ENCODE assay signal across 21 cellular contexts in genomic region chr4:38290360-38290759, GRCh38.
DNase-seq lines count a peak whose midpoint lies in the region; ATAC-seq, FAIRE-seq and TF ChIP-seq lines count a peak whose summit lies in the region.
"Had no signal": no experiment of that assay in that cellular context is flagged by ENCODE, and none has a peak within 500 bp of the region (broad histone marks: within the 10 kb centered on the region; RNA-seq: fewer than 3 reads in every experiment).

No MANE protein-coding gene starts in this region.

- H3K36me3 ChIP-seq in IMR-90 (ENCODE audit: control insufficient read depth, insufficient read depth, low read length): no peaks in the 10 kb centered on the region
- no peaks in the 10 kb centered on the region for H3K36me3 ChIP-seq in right atrium auricular region
- no peaks in the 10 kb centered on the region for H3K36me3 ChIP-seq in heart left ventricle
- H3K36me3 ChIP-seq: left lung, prostate gland, WERI-Rb-1 had no signal

- H2BK20ac ChIP-seq in IMR-90 (ENCODE audit: low read depth, low read length): no peak overlapping the region

- H3K9me3 ChIP-seq in IMR-90 (ENCODE audit: control insufficient read depth, insufficient read depth, low read length) (no peaks in the 10 kb centered on the region), right atrium auricular region (peaks cover 0 to 15% of the 10 kb centered on the region in 2 donors), heart left ventricle (peaks cover 0 to 25% (median 6%) of the 10 kb centered on the region in 12 donors)
- H3K9me3 ChIP-seq: prostate gland had no signal

- TF ChIP-seq RAD21 in IMR-90 (IDR thresholded peaks at IDR 0.05; ENCODE audit: low read length): no peak

- no peak overlapping the region for H2BK5ac ChIP-seq in IMR-90 (ENCODE audit: low read depth, low read length, poor library complexity, severe bottlenecking)

- dilution Hi-C loops in IMR-90 (cut with HindIII; ENCODE audit: low sequenced_read_pairs, unreplicated experiment): no loop called here

- CTCF ChIA-PET in IMR-90 (lab: Yijun Ruan, JAX): no interaction called here

- POLR2A ChIA-PET in IMR-90 (lab: Charles Lee; ENCODE audit: unreplicated experiment): no interaction called here

- DNase-seq in AG20443 (ENCODE audit: low spot score) (peak; percentile 24), IMR-90 (peak; percentile 70), astrocyte of the spinal cord (ENCODE audit: low read depth, low spot score) (peak; percentile 74), foreskin fibroblast (peak; percentile 28 to 49), GM13976 (ENCODE audit: low spot score) (no peak), right atrium auricular region (ENCODE audit: low spot score) (no peak), heart left ventricle (no peak), RCC 7860 (ENCODE audit: low spot score) (no peak)
- DNase-seq: activated gamma-delta T cell; caudate nucleus; left lung; NCI-H1417 treated with DMSO at 0.1 percent for 48 hours; NCI-H2227 treated with DMSO at 0.1 percent for 48 hours; PC-9; small intestine; stimulated activated naive CD4-positive, alpha-beta T cell treated with Interleukin-2 at 50 U/mL for 16 hours; T-helper 2 cell; WERI-Rb-1 had no signal

- no peak overlapping the region for H2AK5ac ChIP-seq in IMR-90 (ENCODE audit: low read depth, low read length)

- no peaks in the 10 kb centered on the region for H4K20me1 ChIP-seq in IMR-90 (ENCODE audit: insufficient read depth, low read length)

- no peak overlapping the region for H4K8ac ChIP-seq in IMR-90 (ENCODE audit: low read depth in 2 of 2, low read length in 2 of 2)

- in situ Hi-C loops in IMR-90 (cut with MboI; ENCODE audit: low sequenced_read_pairs): no loop called here
- in situ Hi-C loops in astrocyte of the spinal cord (cut with HindIII; ENCODE audit: low sequenced_read_pairs): no loop called here
- in situ Hi-C loops in GM13976 (cut with MboI; ENCODE audit: low sequenced_read_pairs, unreplicated experiment): no loop called here

- no peak overlapping the region for H3K18ac ChIP-seq in IMR-90 (ENCODE audit: low read depth, low read length)

- H3K14ac ChIP-seq in IMR-90 (replicated peaks; ENCODE audit: low read depth, low read length): no peak overlapping the region

- H2AK9ac ChIP-seq in IMR-90 (replicated peaks; ENCODE audit: low read depth, low read length, poor library complexity): no peak overlapping the region

- no peak overlapping the region for H3K27ac ChIP-seq in IMR-90 (ENCODE audit: insufficient read depth, low read length)
- H3K27ac ChIP-seq in right atrium auricular region: no peak overlapping the region
- no peak overlapping the region for H3K27ac ChIP-seq in heart left ventricle
- H3K27ac ChIP-seq: left lung, PC-9, prostate gland, WERI-Rb-1 had no signal

- H3K56ac ChIP-seq in IMR-90 (ENCODE audit: extremely low read depth, insufficient read depth, low read length): no peak overlapping the region

- intact Hi-C loops in IMR-90 (cut with micrococcal nuclease): no loop called here
- intact Hi-C loops in heart left ventricle (cut with DNase I): no loop called here

- H4K5ac ChIP-seq in IMR-90 (ENCODE audit: low read depth, low read length): no peak overlapping the region

- H2BK15ac ChIP-seq in IMR-90 (ENCODE audit: low read depth, low read length): no peak overlapping the region

- H3K79me1 ChIP-seq in IMR-90 (ENCODE audit: low read depth in 1 of 2, low read length in 2 of 2): no peaks in the 10 kb centered on the region

- TF ChIP-seq POLR2A in IMR-90 (IDR thresholded peaks at IDR 0.05; ENCODE audit: low read depth, low read length) (no peak), heart left ventricle (IDR thresholded peaks at IDR 0.05) (no peak)

- FAIRE-seq in RCC 7860 (lab: Jason Lieb, UNC): no peak
- FAIRE-seq: HepG2, small intestine had no signal

- no peak overlapping the region for H3K4ac ChIP-seq in IMR-90 (ENCODE audit: low read depth, low read length)

- H4K91ac ChIP-seq in IMR-90 (ENCODE audit: insufficient read depth, low read depth, low read length): no peak overlapping the region

- H2BK120ac ChIP-seq in IMR-90 (ENCODE audit: low read depth, low read length): no peak overlapping the region

- no peak overlapping the region for H3K4me3 ChIP-seq in IMR-90 (ENCODE audit: insufficient read depth, low read depth, low read length)
- no peak overlapping the region for H3K4me3 ChIP-seq in astrocyte of the spinal cord (ENCODE audit: low read depth, low read length)
- H3K4me3 ChIP-seq in foreskin fibroblast (ENCODE audit: low read depth in 1 of 2, low read length in 2 of 2): no peak overlapping the region
- no peak overlapping the region for H3K4me3 ChIP-seq in right atrium auricular region
- no peak overlapping the region for H3K4me3 ChIP-seq in heart left ventricle
- H3K4me3 ChIP-seq: left lung, PC-9, prostate gland had no signal

- H3K4me1 ChIP-seq in IMR-90 (ENCODE audit: control insufficient read depth, insufficient read depth, low read length) (no peaks in the 10 kb centered on the region; the same call in 1 of the 2 replicates), right atrium auricular region (no peaks in the 10 kb centered on the region), heart left ventricle (no peaks in the 10 kb centered on the region)
- H3K4me1 ChIP-seq: left lung, prostate gland had no signal

- no TSS peak for BruUV-seq in IMR-90 (replicated peaks; lab: Mats Ljungman, UMichigan)

- ATAC-seq in IMR-90 (ENCODE audit: low read depth): peak; percentile 72; the same call in 1 of the 2 replicates
- no peak for ATAC-seq in heart left ventricle
- ATAC-seq: HCT116, HepG2, left lung had no signal

- WGBS in IMR-90 (ENCODE audit: extremely low coverage in 2 of 2, insufficient read length in 1 of 2), 2 experiments: no CpG with 5 or more reads among the region's 2 CpGs
- WGBS in heart left ventricle, 4 donors: 71 to 82% (median 77%) methylated on average over 2 of the region's 2 CpGs

- TF ChIP-seq CTCF in IMR-90 (conservative IDR thresholded peaks at IDR 0.05; ENCODE audit: low read depth, low read length) (no peak), astrocyte of the spinal cord (IDR thresholded peaks at IDR 0.05; ENCODE audit: low read depth, low read length) (no peak), foreskin fibroblast (IDR thresholded peaks at IDR 0.05; ENCODE audit: low read depth, low read length) (no peak), GM13976 (IDR thresholded peaks at IDR 0.05; ENCODE audit: borderline replicate concordance, control extremely low read depth, extremely low read depth, insufficient read depth, missing control alignments) (no peak), right atrium auricular region (IDR thresholded peaks at IDR 0.05) (no peak), heart left ventricle (IDR thresholded peaks at IDR 0.05) (no peak)

- peaks cover under 1% of the 10 kb centered on the region; the same call in 1 of the 2 replicates for H3K27me3 ChIP-seq in IMR-90 (ENCODE audit: control insufficient read depth, insufficient read depth, low read length)
- H3K27me3 ChIP-seq in right atrium auricular region: no peaks in the 10 kb centered on the region
- no peaks in the 10 kb centered on the region for H3K27me3 ChIP-seq in heart left ventricle
- H3K27me3 ChIP-seq: left lung had no signal

- no peaks in the 10 kb centered on the region for H3K9me1 ChIP-seq in IMR-90 (ENCODE audit: insufficient read depth, low read length)

- H2AFZ ChIP-seq in IMR-90 (replicated peaks; ENCODE audit: low read length, poor library complexity): no peak overlapping the region
- H2AFZ ChIP-seq: PC-9 had no signal

- no peak overlapping the region for H3K23ac ChIP-seq in IMR-90 (ENCODE audit: low read depth, low read length)

- no peak overlapping the region for H3K9ac ChIP-seq in IMR-90 (ENCODE audit: low read depth, low read length)

- H3K4me2 ChIP-seq in IMR-90 (ENCODE audit: low read depth, low read length): no peak overlapping the region
- H3K4me2 ChIP-seq: PC-9 had no signal

TF ChIP-seq in IMR-90, 13 proteins besides CTCF, POLR2A, EP300 and RAD21:
- TF ChIP-seq CHD1 (IDR thresholded peaks at IDR 0.05; ENCODE audit: low read depth, low read length) (no peak), RFX5 (IDR thresholded peaks at IDR 0.05; ENCODE audit: low read depth, low read length) (no peak), ELK1 (IDR thresholded peaks at IDR 0.05; ENCODE audit: borderline replicate concordance, low read depth, low read length) (no peak), BHLHE40 (IDR thresholded peaks at IDR 0.05; ENCODE audit: low read depth, low read length) (no peak), CEBPB (IDR thresholded peaks at IDR 0.05; ENCODE audit: low read depth, low read length) (no peak), MAZ (IDR thresholded peaks at IDR 0.05; ENCODE audit: borderline replicate concordance, low read depth, low read length) (no peak), SMC3 (IDR thresholded peaks at IDR 0.05; ENCODE audit: low read depth, low read length) (no peak), MAFK (IDR thresholded peaks at IDR 0.05; ENCODE audit: low read depth, low read length) (no peak), USF2 (IDR thresholded peaks at IDR 0.05; ENCODE audit: low read depth, low read length) (no peak)

Comparison
In these comparisons a context has a peak if more than half of its experiments do, and no peak if none do; other contexts are left out.
1. DNase-seq: peak in AG20443 (single experiment), IMR-90 (single experiment), astrocyte of the spinal cord (single experiment) and foreskin fibroblast (2 of 2); none in GM13976 (single experiment), right atrium auricular region (single experiment), heart left ventricle (0 of 5) and RCC 7860 (single experiment).